In genomic region chr7:3673524-3673923, GRCh38 we compare ENCODE assay signal across 8 cellular contexts.
DNase-seq lines count a peak whose midpoint lies in the region; ATAC-seq lines count a peak whose summit lies in the region.

No MANE protein-coding gene starts in this region.

- DNase-seq in COLO829 (ENCODE audit: low spot score), result peak; percentile 10
- DNase-seq in NCI-H226, result peak; percentile 38
- peak; percentile 10 for DNase-seq in activated T-helper 9 cell treated with anti-CD3 and anti-CD28 coated beads, Interleukin-2, amount 50 U/mL, for 16 hours (ENCODE audit: low read depth)
- peak; percentile 58 for DNase-seq in iPS-NIHi11 (ENCODE audit: low spot score)
- peak; percentile 18 for DNase-seq in stimulated activated CD8-positive, alpha-beta memory T cell treated with anti-CD3 and anti-CD28 coated beads, Interleukin-7, amount 100 ng/mL, for 24 hours (ENCODE audit: low read depth)
- DNase-seq in MV-4-11 (lab: John Stamatoyannopoulos, UW), result no peak

- no peak for ATAC-seq in GM21528 (IDR thresholded peaks at IDR 0.05; ENCODE audit: low FRiP score, unreplicated experiment)
- no peak for ATAC-seq in GM21447 (IDR thresholded peaks at IDR 0.05; ENCODE audit: unreplicated experiment)
